Comparison of ENCODE assay signal across 10 cellular contexts in the genomic region with DNA sequence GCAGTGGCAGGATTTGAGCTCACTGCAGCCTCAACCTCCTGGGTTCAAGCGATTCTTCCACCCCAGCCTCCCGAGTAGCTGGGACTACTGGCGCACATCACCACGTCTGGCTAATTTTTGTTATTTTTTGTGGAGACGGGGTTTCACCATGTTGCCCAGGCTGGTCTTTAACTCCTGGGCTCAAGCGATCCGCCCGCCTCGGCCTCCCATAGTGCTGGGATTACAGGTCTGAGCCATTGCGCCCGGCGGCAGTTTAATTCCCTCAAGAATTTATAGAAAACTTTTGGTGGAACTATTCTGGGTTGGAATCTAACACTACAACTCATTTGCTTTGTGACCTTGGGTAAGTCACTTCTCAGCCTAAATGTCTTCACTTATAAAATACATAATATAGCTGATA. TPM values are rescaled to one million over a fixed set of nuclear protein-coding genes. Genes with fewer than 3 reads are reported as not detected.
DNase-seq lines count a peak whose midpoint lies in the region; ATAC-seq, FAIRE-seq and TF ChIP-seq lines count a peak whose summit lies in the region.
"Had no signal": no experiment of that assay in that cellular context is flagged by ENCODE, and none has a peak within 500 bp of the region (broad histone marks: within the 10 kb centered on the region; RNA-seq: fewer than 3 reads in every experiment).

No MANE protein-coding gene starts in this region.

- peaks cover 14% of the 10 kb centered on the region for H3K4me1 ChIP-seq in cardiac muscle cell (ENCODE audit: low read depth)
- peaks cover 24% of the 10 kb centered on the region for H3K4me1 ChIP-seq in GM12878 (ENCODE audit: control insufficient read depth, insufficient read depth, low read length)
- peaks cover 33 to 38% of the 10 kb centered on the region in 2 donors for H3K4me1 ChIP-seq in mucosa of rectum (ENCODE audit: control insufficient read depth in 2 of 2, insufficient read depth in 2 of 2, low read length in 2 of 2)
- peaks cover 10 to 20% of the 10 kb centered on the region in 2 donors for H3K4me1 ChIP-seq in uterus

- H3K79me2 ChIP-seq in GM12878 (ENCODE audit: control insufficient read depth, insufficient read depth, low read length): peaks cover 24% of the 10 kb centered on the region

- in situ Hi-C loops in GM12878 (cut with MboI): no loop called here

- TF ChIP-seq POLR2A in GM12878 (IDR thresholded peaks at IDR 0.05; ENCODE audit: low read depth, low read length) (no peak), uterus (IDR thresholded peaks at IDR 0.05) (no peak), H54 (IDR thresholded peaks at IDR 0.05; ENCODE audit: low read depth, low read length) (no peak)

- peak overlapping the region; percentile 93 for H3K27ac ChIP-seq in cardiac muscle cell
- peak overlapping the region; percentile 89 for H3K27ac ChIP-seq in GM12878 (ENCODE audit: control insufficient read depth, insufficient read depth)
- peak overlapping the region; percentile 95 to 96 for H3K27ac ChIP-seq in mucosa of rectum (ENCODE audit: low read depth in 2 of 2, low read length in 2 of 2)
- H3K27ac ChIP-seq in uterus: peak overlapping the region; percentile 95 to 99

- TF ChIP-seq CTCF in cardiac muscle cell (IDR thresholded peaks at IDR 0.05; ENCODE audit: low read depth, low read length) (no peak), GM12878 (IDR thresholded peaks at IDR 0.05 in 2 of 3, conservative IDR thresholded peaks at IDR 0.05 in 1 of 3; ENCODE audit: control insufficient read depth in 2 of 3, extremely low read depth in 1 of 3, insufficient read depth in 1 of 3, low read depth in 3 of 3, low read length in 3 of 3) (no peak), uterus (IDR thresholded peaks at IDR 0.05) (no peak)

- WGBS in GM12878 (ENCODE audit: insufficient coverage, insufficient replicate concordance, low lambda C conversion rate, missing lambda C conversion rate): 92% methylated on average over 12 of the region's 12 CpGs

- H3K4me2 ChIP-seq in GM12878 (ENCODE audit: control insufficient read depth, insufficient read depth): peak overlapping the region; percentile 84

- peak overlapping the region; percentile 54; the same call in 1 of the 2 replicates for H2AFZ ChIP-seq in GM12878 (ENCODE audit: control insufficient read depth, low read depth, low read length)

- POLR2A ChIA-PET in GM12878 (lab: Charles Lee): interaction anchor here (0.6 to 2.7 kb wide), 13 partner anchors 9 to 203 kb away, joined by 3 to 24 read pairs (median 6); a partner anchor contains a TSS

- H3K4me3 ChIP-seq in cardiac muscle cell (no peak overlapping the region), GM12878 (no peak overlapping the region; the same call in 1 of the 2 replicates), mucosa of rectum (ENCODE audit: low read length in 2 of 2) (no peak overlapping the region), uterus (no peak overlapping the region)

- TF ChIP-seq RAD21 in GM12878 (IDR thresholded peaks at IDR 0.05; ENCODE audit: insufficient read depth, low read depth, low read length): no peak

- DNase-seq in cardiac muscle cell (ENCODE audit: low read depth in 1 of 2, low spot score in 1 of 2) (no peak), Right ventricle myocardium inferior (ENCODE audit: missing footprints) (no peak), GM12878 (ENCODE audit: low read depth, low spot score) (no peak), uterus (no peak), H54 (ENCODE audit: insufficient read length, low spot score) (no peak)
- DNase-seq: NK-92 treated with Interleukin-12 subunit alpha and Interleukin-12 subunit beta, amount 100 ng/mL, for 24 hours had no signal

- TF ChIP-seq EP300 in GM12878 (IDR thresholded peaks at IDR 0.05; ENCODE audit: borderline replicate concordance in 1 of 2, control insufficient read depth in 1 of 2, low read depth in 2 of 2, low read length in 2 of 2): no peak

- peak overlapping the region; percentile 91; the same call in 1 of the 2 replicates for H3K9ac ChIP-seq in GM12878 (ENCODE audit: control insufficient read depth, insufficient read depth, low read length)
- H3K9ac ChIP-seq in mucosa of rectum (ENCODE audit: low read depth in 1 of 2, low read length in 2 of 2): peak overlapping the region; percentile 86 to 92

- RAD21 ChIA-PET in GM12878 (lab: Charles Lee; ENCODE audit: unreplicated experiment): interaction anchor here (1.6 to 2.7 kb wide), 5 partner anchors 23 to 57 kb away, joined by 8 to 18 read pairs (median 14); a partner anchor contains a TSS

- peaks cover 3% of the 10 kb centered on the region; the same call in 1 of the 2 replicates for H4K20me1 ChIP-seq in GM12878 (ENCODE audit: control insufficient read depth, insufficient read depth)

- intact Hi-C loops in Right ventricle myocardium inferior (cut with DNase I): no loop called here
- intact Hi-C loops in GM12878 (cut with micrococcal nuclease; ENCODE audit: unreplicated experiment): no loop called here
- intact Hi-C loops in uterus (cut with DNase I; ENCODE audit: low total_unique reads): no loop called here

- SMC1A ChIA-PET in GM12878 (lab: Charles Lee; ENCODE audit: uncharacterized antibody, unreplicated experiment): interaction anchor here (0.6 to 6.9 kb wide), 7 partner anchors 24 to 217 kb away, joined by 3 to 124 read pairs (median 6); no protein-coding TSS in a partner anchor

- CTCF ChIA-PET in GM12878 (lab: Yijun Ruan, JAX): interaction anchor here (1.0 to 3.1 kb wide), 7 partner anchors 23 to 164 kb away, joined by 3 to 32 read pairs (median 3); no protein-coding TSS in a partner anchor

- ATAC-seq in Right ventricle myocardium inferior (no peak), GM12878 (no peak), HG02970 (IDR thresholded peaks at IDR 0.05; ENCODE audit: low FRiP score, unreplicated experiment) (no peak), GM21526 (IDR thresholded peaks at IDR 0.05; ENCODE audit: low FRiP score, unreplicated experiment) (no peak)

- BruUV-seq in GM12878 (replicated peaks; lab: Mats Ljungman, UMichigan): no TSS peak

- H3K36me3 ChIP-seq in cardiac muscle cell (peaks cover 9% of the 10 kb centered on the region), GM12878 (ENCODE audit: control insufficient read depth in 2 of 2, insufficient read depth in 2 of 2, low read length in 1 of 2) (peaks cover 7 to 9% of the 10 kb centered on the region in 2 experiments; a peak in 3 of 4 replicates), mucosa of rectum (ENCODE audit: control insufficient read depth in 2 of 2, insufficient read depth in 2 of 2, low read length in 2 of 2) (peaks cover 15 to 18% of the 10 kb centered on the region in 2 donors), uterus (no peaks in the 10 kb centered on the region)

- H3K27me3 ChIP-seq in cardiac muscle cell (no peaks in the 10 kb centered on the region), GM12878 (replicated peaks in 1 of 2; ENCODE audit: control insufficient read depth in 2 of 2, insufficient read depth in 2 of 2, low read length in 1 of 2) (no peaks in the 10 kb centered on the region), mucosa of rectum (ENCODE audit: control insufficient read depth in 2 of 2, insufficient read depth in 2 of 2, low read length in 2 of 2) (no peaks in the 10 kb centered on the region), uterus (no peaks in the 10 kb centered on the region)

- H3K9me3 ChIP-seq in cardiac muscle cell (ENCODE audit: low read depth) (no peaks in the 10 kb centered on the region), GM12878 (replicated peaks; ENCODE audit: control insufficient read depth, insufficient read depth, low read length) (no peaks in the 10 kb centered on the region; the same call in 2 of the 3 replicates), mucosa of rectum (ENCODE audit: control insufficient read depth in 2 of 2, low read length in 2 of 2) (no peaks in the 10 kb centered on the region), uterus (no peaks in the 10 kb centered on the region)

- no peak for FAIRE-seq in GM12878 (lab: Jason Lieb, UNC)
- FAIRE-seq in H54 (lab: Jason Lieb, UNC): no peak

RNA-seq across cellular contexts. Expression of a gene that starts 1.8 kb away (rescaled TPM):
- 43.7 and 53.0 TPM in 2 replicates for total RNA-seq in cardiac muscle cell
- 11.4 and 12.9 TPM in 2 replicates for polyA plus RNA-seq in cardiac muscle cell
- total RNA-seq in Right ventricle myocardium inferior: 31.3 TPM
- total RNA-seq in GM12878 (2013; cell fraction: nucleolus; rRNA removed): 61.7 and 67.4 TPM in 2 replicates
- total RNA-seq in GM12878 (2014; rRNA removed): 27.0 and 29.7 TPM in 2 replicates
- total RNA-seq in GM12878 (2014; rRNA removed; fragmentation: Illumina TruSeq; extraction: Trizol): 31.8 and 32.7 TPM in 2 replicates
- total RNA-seq in GM12878 (2021): 46.7 and 49.0 TPM in 2 replicates
- polyA plus RNA-seq in GM12878 (2011; ENCODE audit: low read depth): 10.3 TPM
- 43.9 and 52.0 TPM in 2 replicates for polyA plus RNA-seq in GM12878 (2011; rRNA removed)
- 45.8 and 49.4 TPM in 2 replicates for polyA plus RNA-seq in GM12878 (2011; cell fraction: cytosol; rRNA removed)
- 41.3 and 53.9 TPM in 2 replicates for polyA plus RNA-seq in GM12878 (2011; cell fraction: nucleus; rRNA removed)
- 17.4 and 19.4 TPM in 2 replicates for polyA plus RNA-seq in GM12878 (2012)
- polyA plus RNA-seq in GM12878 (2014; fragmentation: Illumina TruSeq; extraction: Trizol): 33.5 and 35.6 TPM in 2 replicates
- polyA plus RNA-seq in GM12878 (2014; fragmentation: Nextera tagmentation; extraction: Ambion mirVana): 1 to 10 TPM; 4.0 to 7.3 TPM
- polyA plus RNA-seq in GM12878 (2014; rRNA removed): 22.4 and 23.4 TPM in 2 replicates
- 1 to 10 TPM; 3.3 to 3.7 TPM for polyA plus RNA-seq in GM12878 (2016; fragmentation: Nextera tagmentation; extraction: Ambion mirVana)
- polyA minus RNA-seq in GM12878 (2011; rRNA and poly(A)+ RNA removed): 143 and 181 TPM in 2 replicates
- polyA minus RNA-seq in GM12878 (2011; cell fraction: cytosol; rRNA and poly(A)+ RNA removed): 31.4 and 35.9 TPM in 2 replicates
- 18.9 and 33.2 TPM in 2 replicates for polyA minus RNA-seq in GM12878 (2011; cell fraction: nucleus; rRNA and poly(A)+ RNA removed)
- total RNA-seq in uterus: 100 to 1,000 TPM in 2 of 4 donors, 10 to 100 TPM in 2; 58.8 to 127 (median 90.7) TPM

RNA-seq across cellular contexts. Expression of a gene that starts 42.1 kb away (rescaled TPM):
- 0.14 and 0.39 TPM in 2 replicates for total RNA-seq in cardiac muscle cell
- polyA plus RNA-seq in cardiac muscle cell: 0.45 TPM in 1 of 2 replicates, not detected in the other
- total RNA-seq in Right ventricle myocardium inferior: not detected
- total RNA-seq in GM12878 (2013; cell fraction: nucleolus; rRNA removed): not detected in 2 replicates
- total RNA-seq in GM12878 (2014; rRNA removed): not detected in 2 replicates
- total RNA-seq in GM12878 (2014; rRNA removed; fragmentation: Illumina TruSeq; extraction: Trizol): not detected in 2 replicates
- not detected in 2 replicates for total RNA-seq in GM12878 (2021)
- polyA plus RNA-seq in GM12878 (2011; ENCODE audit: low read depth): not detected
- not detected in 2 replicates for polyA plus RNA-seq in GM12878 (2011; rRNA removed)
- not detected in 2 replicates for polyA plus RNA-seq in GM12878 (2011; cell fraction: cytosol; rRNA removed)
- not detected in 2 replicates for polyA plus RNA-seq in GM12878 (2011; cell fraction: nucleus; rRNA removed)
- not detected in 2 replicates for polyA plus RNA-seq in GM12878 (2012)
- not detected in 2 replicates for polyA plus RNA-seq in GM12878 (2014; fragmentation: Illumina TruSeq; extraction: Trizol)
- polyA plus RNA-seq in GM12878 (2014; fragmentation: Nextera tagmentation; extraction: Ambion mirVana): under 1 TPM in 1 of 2 experiments, not detected in 1; 0.05 TPM
- not detected in 2 replicates for polyA plus RNA-seq in GM12878 (2014; rRNA removed)
- under 1 TPM in 1 of 2 experiments, not detected in 1; 0.11 TPM for polyA plus RNA-seq in GM12878 (2016; fragmentation: Nextera tagmentation; extraction: Ambion mirVana)
- not detected in 2 replicates for polyA minus RNA-seq in GM12878 (2011; rRNA and poly(A)+ RNA removed)
- not detected in 2 replicates for polyA minus RNA-seq in GM12878 (2011; cell fraction: cytosol; rRNA and poly(A)+ RNA removed)
- polyA minus RNA-seq in GM12878 (2011; cell fraction: nucleus; rRNA and poly(A)+ RNA removed): not detected in 2 replicates
- under 1 TPM in 2 of 4 donors, not detected in 2; 0.34 to 0.62 TPM for total RNA-seq in uterus
- polyA plus RNA-seq: AG04450 had no signal

RNA-seq across cellular contexts. Expression of a gene that starts 45.4 kb away (rescaled TPM):
- 39.8 and 60.0 TPM in 2 replicates for total RNA-seq in cardiac muscle cell
- 53.4 and 57.3 TPM in 2 replicates for polyA plus RNA-seq in cardiac muscle cell
- not detected for total RNA-seq in Right ventricle myocardium inferior
- total RNA-seq in GM12878 (2013; cell fraction: nucleolus; rRNA removed): not detected in 2 replicates
- not detected in 2 replicates for total RNA-seq in GM12878 (2014; rRNA removed)
- total RNA-seq in GM12878 (2014; rRNA removed; fragmentation: Illumina TruSeq; extraction: Trizol): not detected in 2 replicates
- 0.13 TPM in 1 of 2 replicates, not detected in the other for total RNA-seq in GM12878 (2021)
- not detected for polyA plus RNA-seq in GM12878 (2011; ENCODE audit: low read depth)
- polyA plus RNA-seq in GM12878 (2011; rRNA removed): not detected in 2 replicates
- polyA plus RNA-seq in GM12878 (2011; cell fraction: cytosol; rRNA removed): not detected in 2 replicates
- polyA plus RNA-seq in GM12878 (2011; cell fraction: nucleus; rRNA removed): not detected in 2 replicates
- polyA plus RNA-seq in GM12878 (2012): not detected in 2 replicates
- not detected in 2 replicates for polyA plus RNA-seq in GM12878 (2014; fragmentation: Illumina TruSeq; extraction: Trizol)
- under 1 TPM in 1 of 2 experiments, not detected in 1; 0.06 TPM for polyA plus RNA-seq in GM12878 (2014; fragmentation: Nextera tagmentation; extraction: Ambion mirVana)
- not detected in 2 replicates for polyA plus RNA-seq in GM12878 (2014; rRNA removed)
- not detected for polyA plus RNA-seq in GM12878 (2016; fragmentation: Nextera tagmentation; extraction: Ambion mirVana)
- not detected in 2 replicates for polyA minus RNA-seq in GM12878 (2011; rRNA and poly(A)+ RNA removed)
- not detected in 2 replicates for polyA minus RNA-seq in GM12878 (2011; cell fraction: cytosol; rRNA and poly(A)+ RNA removed)
- not detected in 2 replicates for polyA minus RNA-seq in GM12878 (2011; cell fraction: nucleus; rRNA and poly(A)+ RNA removed)
- total RNA-seq in uterus: 10 to 100 TPM in 1 of 4 donors, under 1 TPM in 1, not detected in 2; 0.52 to 12.4 TPM
- polyA plus RNA-seq: AG04450 had no signal

RNA-seq across cellular contexts. Expression of a gene that starts 56.8 kb away (rescaled TPM):
- 117 and 119 TPM in 2 replicates for total RNA-seq in cardiac muscle cell
- 138 and 140 TPM in 2 replicates for polyA plus RNA-seq in cardiac muscle cell
- total RNA-seq in Right ventricle myocardium inferior: 38.5 TPM
- total RNA-seq in GM12878 (2013; cell fraction: nucleolus; rRNA removed): 61.7 and 62.9 TPM in 2 replicates
- 74.3 and 84.5 TPM in 2 replicates for total RNA-seq in GM12878 (2014; rRNA removed)
- 47.6 and 47.8 TPM in 2 replicates for total RNA-seq in GM12878 (2014; rRNA removed; fragmentation: Illumina TruSeq; extraction: Trizol)
- 65.3 and 69.0 TPM in 2 replicates for total RNA-seq in GM12878 (2021)
- 33.1 TPM for polyA plus RNA-seq in GM12878 (2011; ENCODE audit: low read depth)
- 43.9 and 64.7 TPM in 2 replicates for polyA plus RNA-seq in GM12878 (2011; rRNA removed)
- 99.5 and 108 TPM in 2 replicates for polyA plus RNA-seq in GM12878 (2011; cell fraction: cytosol; rRNA removed)
- polyA plus RNA-seq in GM12878 (2011; cell fraction: nucleus; rRNA removed): 242 and 279 TPM in 2 replicates
- polyA plus RNA-seq in GM12878 (2012): 50.4 and 53.6 TPM in 2 replicates
- 53.1 and 70.8 TPM in 2 replicates for polyA plus RNA-seq in GM12878 (2014; fragmentation: Illumina TruSeq; extraction: Trizol)
- 10 to 100 TPM; 58.6 to 71.5 TPM for polyA plus RNA-seq in GM12878 (2014; fragmentation: Nextera tagmentation; extraction: Ambion mirVana)
- polyA plus RNA-seq in GM12878 (2014; rRNA removed): 76.8 and 78.1 TPM in 2 replicates
- 10 to 100 TPM; 84.5 to 93.1 TPM for polyA plus RNA-seq in GM12878 (2016; fragmentation: Nextera tagmentation; extraction: Ambion mirVana)
- polyA minus RNA-seq in GM12878 (2011; rRNA and poly(A)+ RNA removed): 70.4 and 98.1 TPM in 2 replicates
- 34.1 and 39.3 TPM in 2 replicates for polyA minus RNA-seq in GM12878 (2011; cell fraction: cytosol; rRNA and poly(A)+ RNA removed)
- 39.7 and 64.5 TPM in 2 replicates for polyA minus RNA-seq in GM12878 (2011; cell fraction: nucleus; rRNA and poly(A)+ RNA removed)
- total RNA-seq in uterus: 10 to 100 TPM; 12.3 to 52.2 (median 46.9) TPM
